Comparison of ENCODE assay signal across 18 cellular contexts in the genomic region with DNA sequence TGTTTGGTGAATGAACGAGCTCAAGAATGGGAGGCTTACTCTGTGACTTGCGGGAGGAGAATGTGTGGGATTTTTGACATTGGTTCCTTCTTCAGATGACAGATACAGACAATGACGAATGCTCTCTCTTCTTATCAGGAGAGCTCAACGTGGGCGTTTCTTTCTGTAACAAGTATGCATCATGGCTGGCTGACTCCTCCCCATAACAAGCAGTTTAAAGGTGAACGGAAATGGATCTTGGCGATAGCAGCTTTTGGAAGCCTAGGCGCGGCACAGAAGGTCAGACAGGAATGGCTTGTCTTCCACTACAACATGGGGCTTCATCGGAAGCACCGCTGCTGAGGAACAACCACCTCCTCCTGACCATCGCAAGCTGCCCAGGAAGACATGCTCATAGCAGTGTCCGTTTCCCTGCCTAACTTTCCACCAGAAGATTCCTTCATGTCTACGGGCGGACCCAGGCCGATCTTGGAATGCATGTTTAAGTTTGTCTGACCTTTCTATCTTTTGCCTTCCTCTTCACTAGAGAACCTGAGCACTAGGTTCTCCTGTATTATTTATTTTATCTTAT. TPM values are rescaled to one million over a fixed set of nuclear protein-coding genes. Genes with fewer than 3 reads are reported as not detected.
DNase-seq lines count a peak whose midpoint lies in the region; ATAC-seq and TF ChIP-seq lines count a peak whose summit lies in the region.
"Had no signal": no experiment of that assay in that cellular context is flagged by ENCODE, and none has a peak within 500 bp of the region (broad histone marks: within the 10 kb centered on the region; RNA-seq: fewer than 3 reads in every experiment).

No MANE protein-coding gene starts in this region.

- intact Hi-C loops in activated CD4-positive, alpha-beta T cell treated with anti-CD3 and anti-CD28 coated beads for 36 hours (cut with DNase I, micrococcal nuclease) = no loop called here

- peak; percentile 88 for ATAC-seq in activated CD4-positive, alpha-beta T cell treated with anti-CD3 and anti-CD28 coated beads for 36 hours
- ATAC-seq: HepG2, SK-N-SH treated with all-trans-retinoic acid at 6 μM for 48 hours had no signal

- TF ChIP-seq CTCF in type B pancreatic cell (conservative IDR thresholded peaks at IDR 0.05) (no peak), coronary artery (IDR thresholded peaks at IDR 0.05) (no peak)

- DNase-seq in activated CD4-positive, alpha-beta T cell treated with anti-CD3 and anti-CD28 coated beads for 36 hours = peak; percentile 47
- no peak for DNase-seq in activated CD4-positive, alpha-beta T cell treated with anti-CD3 and anti-CD28 coated beads for 1 hour
- DNase-seq in stimulated activated CD4-positive, alpha-beta T cell treated with anti-CD3 and anti-CD28 coated beads, Interleukin-1b, Interleukin-23, amount 100 ng/mL, for 48 hours = peak; percentile 41
- no peak for DNase-seq in stimulated activated CD4-positive, alpha-beta T cell treated with anti-CD3 and anti-CD28 coated beads, Interleukin-12 subunit alpha, Interleukin-12 subunit beta, amount 100 ng/mL, for 4 hours
- DNase-seq in iPS-NIHi7 (ENCODE audit: extremely low spot score) (peak; percentile 5), type B pancreatic cell (ENCODE audit: extremely low spot score, unreplicated experiment) (no peak), coronary artery (ENCODE audit: low spot score) (no peak), foreskin melanocyte (no peak)
- DNase-seq: brain microvascular endothelial cell, immature natural killer cell, left ventricle myocardium inferior, NCI-H1417, NCI-H510A treated with DMSO at 0.1 percent for 48 hours had no signal

- peaks cover 11% of the 10 kb centered on the region for H3K27me3 Mint-ChIP-seq in activated CD4-positive, alpha-beta T cell treated with anti-CD3 and anti-CD28 coated beads for 36 hours
- H3K27me3 Mint-ChIP-seq in type B pancreatic cell = peaks cover 11% of the 10 kb centered on the region

- H3K4me3 Mint-ChIP-seq in activated CD4-positive, alpha-beta T cell treated with anti-CD3 and anti-CD28 coated beads for 36 hours = no peak overlapping the region
- no peak overlapping the region for H3K4me3 Mint-ChIP-seq in type B pancreatic cell
- H3K4me3 Mint-ChIP-seq: immature natural killer cell had no signal

- no peaks in the 10 kb centered on the region for H3K36me3 Mint-ChIP-seq in activated CD4-positive, alpha-beta T cell treated with anti-CD3 and anti-CD28 coated beads for 36 hours (ENCODE audit: low read depth)
- no peaks in the 10 kb centered on the region for H3K36me3 Mint-ChIP-seq in type B pancreatic cell
- H3K36me3 Mint-ChIP-seq: immature natural killer cell had no signal

- H3K27ac ChIP-seq in coronary artery = no peak overlapping the region
- H3K27ac ChIP-seq: brain microvascular endothelial cell, left ventricle myocardium inferior, prostate gland had no signal

- no peaks in the 10 kb centered on the region for H3K9me3 Mint-ChIP-seq in activated CD4-positive, alpha-beta T cell treated with anti-CD3 and anti-CD28 coated beads for 36 hours (ENCODE audit: low read depth)
- H3K9me3 Mint-ChIP-seq in type B pancreatic cell = peaks cover 6% of the 10 kb centered on the region
- H3K9me3 Mint-ChIP-seq: immature natural killer cell had no signal

- CTCF ChIA-PET in activated CD4-positive, alpha-beta T cell treated with anti-CD3 and anti-CD28 coated beads for 36 hours (lab: Charles Lee) = interaction anchor here (1.7 kb wide), 1 partner anchor 98 kb away, joined by 6 read pairs; no protein-coding TSS in a partner anchor

- POLR2A ChIA-PET in activated CD4-positive, alpha-beta T cell treated with anti-CD3 and anti-CD28 coated beads for 36 hours (lab: Charles Lee) = interaction anchor here (0.6 kb wide), 1 partner anchor 114 kb away, joined by 7 read pairs; no protein-coding TSS in a partner anchor

- H3K4me3 ChIP-seq in coronary artery = no peak overlapping the region
- H3K4me3 ChIP-seq: left ventricle myocardium inferior, prostate gland, smooth muscle cell, suprapubic skin had no signal

- H3K4me1 Mint-ChIP-seq in activated CD4-positive, alpha-beta T cell treated with anti-CD3 and anti-CD28 coated beads for 36 hours = peaks cover 9% of the 10 kb centered on the region
- no peaks in the 10 kb centered on the region for H3K4me1 Mint-ChIP-seq in type B pancreatic cell (ENCODE audit: unreplicated experiment)
- H3K4me1 Mint-ChIP-seq: immature natural killer cell had no signal

- H3K27ac Mint-ChIP-seq in activated CD4-positive, alpha-beta T cell treated with anti-CD3 and anti-CD28 coated beads for 36 hours = no peak overlapping the region
- peak overlapping the region; percentile 76 for H3K27ac Mint-ChIP-seq in type B pancreatic cell
- H3K27ac Mint-ChIP-seq: immature natural killer cell had no signal

RNA-seq across cellular contexts. Expression of gene ACSL1, which starts 18.3 kb away (rescaled TPM):
- total RNA-seq in activated CD4-positive, alpha-beta T cell treated with anti-CD3 and anti-CD28 coated beads for 36 hours = 10 to 100 TPM; 17.1 to 17.2 TPM
- total RNA-seq in type B pancreatic cell (ENCODE audit: low replicate concordance) = 89.0 and 156 TPM in 2 replicates

Comparison
In these comparisons a context has a peak if more than half of its experiments do, and no peak if none do; other contexts are left out.
1. DNase-seq: peak in activated CD4-positive, alpha-beta T cell treated with anti-CD3 and anti-CD28 coated beads for 36 hours (single experiment), stimulated activated CD4-positive, alpha-beta T cell treated with anti-CD3 and anti-CD28 coated beads, Interleukin-1b, Interleukin-23, amount 100 ng/mL, for 48 hours (single experiment) and iPS-NIHi7 (single experiment); none in activated CD4-positive, alpha-beta T cell treated with anti-CD3 and anti-CD28 coated beads for 1 hour (single experiment), stimulated activated CD4-positive, alpha-beta T cell treated with anti-CD3 and anti-CD28 coated beads, Interleukin-12 subunit alpha, Interleukin-12 subunit beta, amount 100 ng/mL, for 4 hours (single experiment), type B pancreatic cell (single experiment), coronary artery (single experiment) and foreskin melanocyte (single experiment).